8 cellular contexts compared by ENCODE assay signal in genomic region chr2:241703128-241703604, GRCh38. TPM values are rescaled to one million over a fixed set of nuclear protein-coding genes. Genes with fewer than 3 reads are reported as not detected.
DNase-seq lines count a peak whose midpoint lies in the region; ATAC-seq, FAIRE-seq and TF ChIP-seq lines count a peak whose summit lies in the region.

No MANE protein-coding gene starts in this region.

- TF ChIP-seq EP300 in SK-N-SH (IDR thresholded peaks at IDR 0.05; ENCODE audit: borderline replicate concordance in 1 of 2, low read depth in 1 of 2, low read length in 1 of 2), result 0 out of 4 replicates have a peak, but pooled peaks of 1 of the 2 experiments have one; percentile 4

- H3K4me1 ChIP-seq in SK-N-SH (ENCODE audit: control insufficient read depth in 1 of 2, insufficient read depth in 2 of 2, low read depth in 1 of 2, low read length in 1 of 2), result peaks cover 0 to 11% of the 10 kb centered on the region in 2 experiments; a peak in 1 of 4 replicates

- H3K27me3 ChIP-seq in SK-N-SH (ENCODE audit: insufficient read depth), result no peaks in the 10 kb centered on the region

- peak overlapping the region; percentile 63 to 88 for H3K4me3 ChIP-seq in SK-N-SH (ENCODE audit: low read depth in 2 of 2, low read length in 1 of 2)
- peak overlapping the region; percentile 76 for H3K4me3 ChIP-seq in fibroblast of pulmonary artery (replicated peaks; ENCODE audit: low read depth, low read length)

- H4K20me1 ChIP-seq in SK-N-SH (ENCODE audit: insufficient read depth), result peaks cover 8% of the 10 kb centered on the region; the same call in 1 of the 2 replicates

- peaks cover 5% of the 10 kb centered on the region for H3F3A ChIP-seq in SK-N-SH (replicated peaks; ENCODE audit: insufficient read depth)

- no peaks in the 10 kb centered on the region for H3K27me3 Mint-ChIP-seq in T-helper 2 cell treated with Interferon-gamma antibody and Interleukin-4, amounts not matched to agents 5 μg/mL and 100 μg/mL, for 36 hours (ENCODE audit: low read depth)

- H3K27ac Mint-ChIP-seq in T-helper 2 cell treated with Interferon-gamma antibody and Interleukin-4, amounts not matched to agents 5 μg/mL and 100 μg/mL, for 36 hours, result peak overlapping the region; percentile 71

- DNase-seq in T-helper 2 cell treated with Interferon-gamma antibody and Interleukin-4, amounts not matched to agents 5 μg/mL and 100 μg/mL, for 36 hours (ENCODE audit: low spot score), result no peak
- no peak for DNase-seq in T-helper 2 cell
- DNase-seq in SK-N-SH, result peak; percentile 59
- peak; percentile 17 for DNase-seq in fibroblast of pulmonary artery (ENCODE audit: low read depth)
- DNase-seq in putamen (ENCODE audit: low spot score), result peak; percentile 16
- DNase-seq in SHP77 treated with DMSO at 0.1 percent for 48 hours (lab: John Stamatoyannopoulos, UW), result no peak
- no peak for DNase-seq in GM12891 (ENCODE audit: insufficient read length, low spot score)

- H3K4me3 Mint-ChIP-seq in T-helper 2 cell treated with Interferon-gamma antibody and Interleukin-4, amounts not matched to agents 5 μg/mL and 100 μg/mL, for 36 hours, result peak overlapping the region; percentile 87

- H3K79me2 ChIP-seq in SK-N-SH (ENCODE audit: insufficient read depth), result peaks cover 26% of the 10 kb centered on the region; the same call in 1 of the 2 replicates

- no peak for TF ChIP-seq POLR2A in GM12891 (IDR thresholded peaks at IDR 0.05; ENCODE audit: low read depth, low read length)

- peak overlapping the region; percentile 67 for H3K9ac ChIP-seq in SK-N-SH

- H3K4me2 ChIP-seq in SK-N-SH, result peak overlapping the region; percentile 100

- H3K4me1 Mint-ChIP-seq in T-helper 2 cell treated with Interferon-gamma antibody and Interleukin-4, amounts not matched to agents 5 μg/mL and 100 μg/mL, for 36 hours (ENCODE audit: low read depth), result peaks cover 9% of the 10 kb centered on the region

- TF ChIP-seq RAD21 in SK-N-SH (IDR thresholded peaks at IDR 0.05; ENCODE audit: low read length), result 0 out of 2 replicates have a peak, but pooled peaks have one; percentile 10

- TF ChIP-seq CTCF in SK-N-SH (IDR thresholded peaks at IDR 0.05), result no peak
- TF ChIP-seq CTCF in fibroblast of pulmonary artery (IDR thresholded peaks at IDR 0.05; ENCODE audit: low read length, missing control alignments), result no peak

- H3K36me3 ChIP-seq in SK-N-SH (replicated peaks in 1 of 2; ENCODE audit: control insufficient read depth in 1 of 2, insufficient read depth in 2 of 2, low read length in 1 of 2), result peaks cover 17 to 34% of the 10 kb centered on the region in 2 experiments

- FAIRE-seq in GM12891 (lab: Jason Lieb, UNC), result no peak

- H3K27ac ChIP-seq in SK-N-SH (ENCODE audit: low read depth in 2 of 2, low read length in 1 of 2), result peak overlapping the region; percentile 54 to 66; a peak in 3 of 4 replicates

- no peaks in the 10 kb centered on the region for H3K9me2 ChIP-seq in SK-N-SH

- no peak for ATAC-seq in HG03135 (IDR thresholded peaks at IDR 0.05; ENCODE audit: unreplicated experiment)

- POLR2A ChIA-PET in SK-N-SH (lab: Yijun Ruan, JAX), result interaction anchor here (0.7 to 2.8 kb wide), 5 partner anchors 32 to 347 kb away, joined by 3 to 14 read pairs (median 4); partner anchors contain the start of genes D2HGDH and FARP2

- CTCF ChIA-PET in SK-N-SH (lab: Yijun Ruan, JAX), result interaction anchor here (0.8 to 4.9 kb wide), 22 partner anchors 11 to 201 kb away, joined by 3 to 58 read pairs (median 4); partner anchors contain the start of gene D2HGDH

- peaks cover 13% of the 10 kb centered on the region for H3K9me3 Mint-ChIP-seq in T-helper 2 cell treated with Interferon-gamma antibody and Interleukin-4, amounts not matched to agents 5 μg/mL and 100 μg/mL, for 36 hours

- H3K36me3 Mint-ChIP-seq in T-helper 2 cell treated with Interferon-gamma antibody and Interleukin-4, amounts not matched to agents 5 μg/mL and 100 μg/mL, for 36 hours (ENCODE audit: low read depth), result peaks cover 33% of the 10 kb centered on the region

- H3K9me3 ChIP-seq in SK-N-SH, result no peaks in the 10 kb centered on the region

- 0 out of 2 replicates have a peak overlapping the region, but pooled peaks have one; percentile 74 for H2AFZ ChIP-seq in SK-N-SH (ENCODE audit: low read depth)

- 63% methylated on average over 6 of the region's 7 CpGs for WGBS in SK-N-SH (ENCODE audit: low lambda C conversion rate)

TF ChIP-seq in SK-N-SH, 30 proteins besides CTCF, POLR2A, EP300 and RAD21:
- TF ChIP-seq MEF2A (IDR thresholded peaks at IDR 0.05; ENCODE audit: borderline replicate concordance, low read depth) (no peak), MXI1 (IDR thresholded peaks at IDR 0.05; ENCODE audit: low read depth, low read length) (no peak), NRF1 (IDR thresholded peaks at IDR 0.05; ENCODE audit: low read depth, low read length) (no peak), RFX5 (IDR thresholded peaks at IDR 0.05; ENCODE audit: low read length) (no peak), FOXJ3 (CRISPR knock-in tag; IDR thresholded peaks at IDR 0.05) (no peak; the same call in 1 of the 2 replicates)

TF ChIP-seq in GM12891, 5 proteins besides CTCF, POLR2A, EP300 and RAD21:
- TF ChIP-seq POU2F2 (IDR thresholded peaks at IDR 0.05; ENCODE audit: low read depth, low read length) (no peak), PAX5 (IDR thresholded peaks at IDR 0.05; ENCODE audit: insufficient read depth, low read length, severe bottlenecking) (no peak), POLR2AphosphoS5 (IDR thresholded peaks at IDR 0.05; ENCODE audit: low read depth, low read length) (no peak), TAF1 (IDR thresholded peaks at IDR 0.05; ENCODE audit: low read depth, low read length) (no peak), SPI1 (IDR thresholded peaks at IDR 0.05; ENCODE audit: low read depth, low read length) (no peak)

RNA-seq across cellular contexts. Expression of gene ING5, which starts 1.3 kb away (rescaled TPM):
- polyA plus RNA-seq in SK-N-SH (2012; rRNA removed), result 56.3 and 62.9 TPM in 2 replicates
- polyA plus RNA-seq in SK-N-SH (2012; cell fraction: cytosol; rRNA removed), result 31.8 and 41.4 TPM in 2 replicates
- 212 and 214 TPM in 2 replicates for polyA plus RNA-seq in SK-N-SH (2012; cell fraction: nucleus; rRNA removed)
- polyA plus RNA-seq in GM12891 (2012; ENCODE audit: low read depth, missing spikeins), result 23.9 TPM

RNA-seq across cellular contexts. Expression of gene DTYMK, which starts 16.6 kb away (rescaled TPM):
- 36.3 and 51.1 TPM in 2 replicates for polyA plus RNA-seq in SK-N-SH (2012; rRNA removed)
- polyA plus RNA-seq in SK-N-SH (2012; cell fraction: cytosol; rRNA removed), result 32.5 and 40.9 TPM in 2 replicates
- 32.1 and 47.2 TPM in 2 replicates for polyA plus RNA-seq in SK-N-SH (2012; cell fraction: nucleus; rRNA removed)
- polyA plus RNA-seq in GM12891 (2012; ENCODE audit: low read depth, missing spikeins), result 40.4 TPM

RNA-seq across cellular contexts. Expression of gene D2HGDH, which starts 31.3 kb away (rescaled TPM):
- polyA plus RNA-seq in SK-N-SH (2012; rRNA removed), result 33.7 and 36.3 TPM in 2 replicates
- polyA plus RNA-seq in SK-N-SH (2012; cell fraction: cytosol; rRNA removed), result 12.4 and 18.7 TPM in 2 replicates
- polyA plus RNA-seq in SK-N-SH (2012; cell fraction: nucleus; rRNA removed), result 210 and 218 TPM in 2 replicates
- 22.9 TPM for polyA plus RNA-seq in GM12891 (2012; ENCODE audit: low read depth, missing spikeins)

Comparison
In these comparisons a context has a peak if more than half of its experiments do, and no peak if none do; other contexts are left out.
1. DNase-seq: peak in SK-N-SH (single experiment), fibroblast of pulmonary artery (single experiment) and putamen (single experiment); none in T-helper 2 cell treated with Interferon-gamma antibody and Interleukin-4, amounts not matched to agents 5 μg/mL and 100 μg/mL, for 36 hours (single experiment), T-helper 2 cell (0 of 5), SHP77 treated with DMSO at 0.1 percent for 48 hours (single experiment) and GM12891 (single experiment).